Comparison of ENCODE assay signal across 10 cellular contexts in genomic region chr21:42465008-42465878, GRCh38. TPM values are rescaled to one million over a fixed set of nuclear protein-coding genes. Genes with fewer than 3 reads are reported as not detected.
A peak's percentile ranks its signal among the peaks of the same experiment; 100 is the strongest.
DNase-seq lines count a peak whose midpoint lies in the region; ATAC-seq, FAIRE-seq and TF ChIP-seq lines count a peak whose summit lies in the region.
"Had no signal": no experiment of that assay in that cellular context is flagged by ENCODE, and none has a peak within 500 bp of the region (broad histone marks: within the 10 kb centered on the region; RNA-seq: fewer than 3 reads in every experiment).

No MANE protein-coding gene starts in this region.

- peak overlapping the region; percentile 3 for H3K4me3 ChIP-seq in rectal smooth muscle tissue (ENCODE audit: low read length)

- intact Hi-C loops in activated T-helper 2 cell treated with anti-CD3 and anti-CD28 coated beads, Interferon-gamma antibody, Interleukin-2, Interleukin-4, amounts not matched to agents 10 μg/mL and 5 μg/mL and 100 μg/mL, durations not matched to agents 14 hours and 24 hours and 36 hours (cut with micrococcal nuclease) = loop anchor here (5.0 kb wide), 1 partner anchor 62 kb away; no protein-coding TSS in a partner anchor

- TF ChIP-seq CTCF in D721Med (IDR thresholded peaks at IDR 0.05; ENCODE audit: insufficient read depth, missing control alignments) = no peak

- peaks cover 1% of the 10 kb centered on the region for H3K27me3 Mint-ChIP-seq in activated T-helper 2 cell treated with anti-CD3 and anti-CD28 coated beads, Interferon-gamma antibody, Interleukin-2, Interleukin-4, amounts not matched to agents 10 μg/mL and 5 μg/mL and 100 μg/mL, durations not matched to agents 14 hours and 24 hours and 36 hours (ENCODE audit: low read depth)

- H3K4me3 Mint-ChIP-seq in activated T-helper 2 cell treated with anti-CD3 and anti-CD28 coated beads, Interferon-gamma antibody, Interleukin-2, Interleukin-4, amounts not matched to agents 10 μg/mL and 5 μg/mL and 100 μg/mL, durations not matched to agents 14 hours and 24 hours and 36 hours (ENCODE audit: low read depth) = no peak overlapping the region
- H3K4me3 Mint-ChIP-seq: WTC11 had no signal

- peak overlapping the region; percentile 74 for H3K27ac Mint-ChIP-seq in activated T-helper 2 cell treated with anti-CD3 and anti-CD28 coated beads, Interferon-gamma antibody, Interleukin-2, Interleukin-4, amounts not matched to agents 10 μg/mL and 5 μg/mL and 100 μg/mL, durations not matched to agents 14 hours and 24 hours and 36 hours
- H3K27ac Mint-ChIP-seq: WTC11 had no signal

- H3K9me3 Mint-ChIP-seq in activated T-helper 2 cell treated with anti-CD3 and anti-CD28 coated beads, Interferon-gamma antibody, Interleukin-2, Interleukin-4, amounts not matched to agents 10 μg/mL and 5 μg/mL and 100 μg/mL, durations not matched to agents 14 hours and 24 hours and 36 hours = no peaks in the 10 kb centered on the region

- H3K36me3 ChIP-seq in rectal smooth muscle tissue (ENCODE audit: control insufficient read depth, insufficient read depth, low read length) = no peaks in the 10 kb centered on the region

- H3K4me1 Mint-ChIP-seq in activated T-helper 2 cell treated with anti-CD3 and anti-CD28 coated beads, Interferon-gamma antibody, Interleukin-2, Interleukin-4, amounts not matched to agents 10 μg/mL and 5 μg/mL and 100 μg/mL, durations not matched to agents 14 hours and 24 hours and 36 hours (ENCODE audit: low read depth) = peaks cover 62% of the 10 kb centered on the region

- ATAC-seq in HG03460 (IDR thresholded peaks at IDR 0.05; ENCODE audit: unreplicated experiment) (peak; percentile 31), HG03139 (IDR thresholded peaks at IDR 0.05; ENCODE audit: unreplicated experiment) (no peak)

- no peak overlapping the region for H3K9ac ChIP-seq in rectal smooth muscle tissue (ENCODE audit: low read length)

- peaks cover 4% of the 10 kb centered on the region for H3K36me3 Mint-ChIP-seq in activated T-helper 2 cell treated with anti-CD3 and anti-CD28 coated beads, Interferon-gamma antibody, Interleukin-2, Interleukin-4, amounts not matched to agents 10 μg/mL and 5 μg/mL and 100 μg/mL, durations not matched to agents 14 hours and 24 hours and 36 hours (ENCODE audit: low read depth)
- H3K36me3 Mint-ChIP-seq: WTC11 had no signal

- no peaks in the 10 kb centered on the region for H3K4me1 ChIP-seq in rectal smooth muscle tissue (ENCODE audit: control insufficient read depth, insufficient read depth, low read length)

- no peak overlapping the region for H3K27ac ChIP-seq in rectal smooth muscle tissue (ENCODE audit: low read depth, low read length)
- H3K27ac ChIP-seq: 22Rv1 had no signal

- H3K27me3 ChIP-seq in rectal smooth muscle tissue (ENCODE audit: control insufficient read depth, insufficient read depth, low read length) = no peaks in the 10 kb centered on the region

- DNase-seq in DMS 273 (lab: John Stamatoyannopoulos, UW; ENCODE audit: unreplicated experiment) = peak; percentile 13
- no peak for DNase-seq in DMS 273 treated with DMSO at 0.1 percent for 48 hours (lab: John Stamatoyannopoulos, UW)
- no peak for DNase-seq in activated T-helper 2 cell treated with anti-CD3 and anti-CD28 coated beads, Interferon-gamma antibody, Interleukin-2, Interleukin-4, amounts not matched to agents 10 μg/mL and 5 μg/mL and 100 μg/mL, durations not matched to agents 14 hours and 24 hours and 36 hours (ENCODE audit: low spot score)
- DNase-seq in D721Med (ENCODE audit: insufficient read length, low spot score) = no peak
- no peak for DNase-seq in NCI-H1048 (lab: John Stamatoyannopoulos, UW)

- no peak for FAIRE-seq in D721Med (lab: Jason Lieb, UNC)

RNA-seq across cellular contexts. Expression of gene RSPH1, which starts 30.8 kb away (rescaled TPM):
- not detected in 2 replicates for total RNA-seq in activated T-helper 2 cell treated with anti-CD3 and anti-CD28 coated beads, Interferon-gamma antibody, Interleukin-2, Interleukin-4, amounts not matched to agents 10 μg/mL and 5 μg/mL and 100 μg/mL, durations not matched to agents 14 hours and 24 hours and 36 hours

RNA-seq across cellular contexts. Expression of gene SLC37A1, which starts 48.4 kb away (rescaled TPM):
- 21.6 and 22.3 TPM in 2 replicates for total RNA-seq in activated T-helper 2 cell treated with anti-CD3 and anti-CD28 coated beads, Interferon-gamma antibody, Interleukin-2, Interleukin-4, amounts not matched to agents 10 μg/mL and 5 μg/mL and 100 μg/mL, durations not matched to agents 14 hours and 24 hours and 36 hours
